In genomic region chr4:40672528-40673522, GRCh38 we compare ENCODE assay signal across 8 cellular contexts. TPM values are rescaled to one million over a fixed set of nuclear protein-coding genes. Genes with fewer than 3 reads are reported as not detected.
DNase-seq lines count a peak whose midpoint lies in the region; ATAC-seq, FAIRE-seq and TF ChIP-seq lines count a peak whose summit lies in the region.

No MANE protein-coding gene starts in this region.

- intact Hi-C loops in CD14-positive monocyte (cut with micrococcal nuclease), result loop anchor here in 1 of 2 donors (1.0 kb wide), 1 partner anchor 59 kb away; no protein-coding TSS in a partner anchor

- no peaks in the 10 kb centered on the region for H3K27me3 Mint-ChIP-seq in CD14-positive monocyte (ENCODE audit: low read depth in 3 of 3)
- no peaks in the 10 kb centered on the region for H3K27me3 Mint-ChIP-seq in activated naive CD8-positive, alpha-beta T cell treated with anti-CD3 and anti-CD28 coated beads, Interleukin-2, amount 50 U/mL, for 24 hours

- TF ChIP-seq CTCF in CD14-positive monocyte (IDR thresholded peaks at IDR 0.05), result no peak

- DNase-seq in CD14-positive monocyte (ENCODE audit: low spot score), result peak; percentile 74
- DNase-seq in OCI-M1 (lab: John Stamatoyannopoulos, UW), result peak; percentile 87
- peak; percentile 29 for DNase-seq in activated naive CD8-positive, alpha-beta T cell treated with anti-CD3 and anti-CD28 coated beads, Interleukin-2, amount 50 U/mL, for 24 hours
- peak; percentile 24 to 43 for DNase-seq in stimulated activated CD8-positive, alpha-beta memory T cell treated with anti-CD3 and anti-CD28 coated beads, Interleukin-15, amount 100 ng/mL, for 48 hours (ENCODE audit: low read depth in 2 of 2)
- no peak for DNase-seq in midbrain (lab: John Stamatoyannopoulos, UW)

- H3K9me3 Mint-ChIP-seq in CD14-positive monocyte, result no peaks in the 10 kb centered on the region
- no peaks in the 10 kb centered on the region for H3K9me3 Mint-ChIP-seq in activated naive CD8-positive, alpha-beta T cell treated with anti-CD3 and anti-CD28 coated beads, Interleukin-2, amount 50 U/mL, for 24 hours

- peak overlapping the region; percentile 94 to 98 (median 97) for H3K27ac Mint-ChIP-seq in CD14-positive monocyte
- H3K27ac Mint-ChIP-seq in activated naive CD8-positive, alpha-beta T cell treated with anti-CD3 and anti-CD28 coated beads, Interleukin-2, amount 50 U/mL, for 24 hours, result peak overlapping the region; percentile 85

- peak; percentile 79 for FAIRE-seq in islet of Langerhans (lab: Jason Lieb, UNC)

- ATAC-seq in GM19025 (IDR thresholded peaks at IDR 0.05; ENCODE audit: low read depth, unreplicated experiment), result peak; percentile 65
- ATAC-seq in HG03103 (IDR thresholded peaks at IDR 0.05; ENCODE audit: low read depth, unreplicated experiment), result peak; percentile 82
- peak; percentile 93 for ATAC-seq in activated naive CD8-positive, alpha-beta T cell treated with anti-CD3 and anti-CD28 coated beads, Interleukin-2, amount 50 U/mL, for 24 hours

- no peaks in the 10 kb centered on the region for H3K36me3 Mint-ChIP-seq in CD14-positive monocyte
- H3K36me3 Mint-ChIP-seq in activated naive CD8-positive, alpha-beta T cell treated with anti-CD3 and anti-CD28 coated beads, Interleukin-2, amount 50 U/mL, for 24 hours (ENCODE audit: low read depth), result no peaks in the 10 kb centered on the region

- H3K4me3 Mint-ChIP-seq in CD14-positive monocyte, result peak overlapping the region; percentile 57 to 78
- H3K4me3 Mint-ChIP-seq in activated naive CD8-positive, alpha-beta T cell treated with anti-CD3 and anti-CD28 coated beads, Interleukin-2, amount 50 U/mL, for 24 hours, result peak overlapping the region; percentile 61

- peaks cover 32% of the 10 kb centered on the region for H3K4me1 Mint-ChIP-seq in CD14-positive monocyte
- peaks cover 46% of the 10 kb centered on the region for H3K4me1 Mint-ChIP-seq in activated naive CD8-positive, alpha-beta T cell treated with anti-CD3 and anti-CD28 coated beads, Interleukin-2, amount 50 U/mL, for 24 hours

RNA-seq across cellular contexts. Expression of gene RBM47, which starts 43.2 kb away (rescaled TPM):
- polyA plus RNA-seq in CD14-positive monocyte, result 10 to 100 TPM; 79.5 to 92.8 TPM
